In genomic region chr6:89745728-89746127, GRCh38 we compare ENCODE assay signal across 1 cellular context.
TF ChIP-seq lines count a peak whose summit lies in the region.

No MANE protein-coding gene starts in this region.

TF ChIP-seq in WTC11, 78 proteins besides CTCF, POLR2A, EP300 and RAD21 (continued from another document):
- TF ChIP-seq, protein P1, sequence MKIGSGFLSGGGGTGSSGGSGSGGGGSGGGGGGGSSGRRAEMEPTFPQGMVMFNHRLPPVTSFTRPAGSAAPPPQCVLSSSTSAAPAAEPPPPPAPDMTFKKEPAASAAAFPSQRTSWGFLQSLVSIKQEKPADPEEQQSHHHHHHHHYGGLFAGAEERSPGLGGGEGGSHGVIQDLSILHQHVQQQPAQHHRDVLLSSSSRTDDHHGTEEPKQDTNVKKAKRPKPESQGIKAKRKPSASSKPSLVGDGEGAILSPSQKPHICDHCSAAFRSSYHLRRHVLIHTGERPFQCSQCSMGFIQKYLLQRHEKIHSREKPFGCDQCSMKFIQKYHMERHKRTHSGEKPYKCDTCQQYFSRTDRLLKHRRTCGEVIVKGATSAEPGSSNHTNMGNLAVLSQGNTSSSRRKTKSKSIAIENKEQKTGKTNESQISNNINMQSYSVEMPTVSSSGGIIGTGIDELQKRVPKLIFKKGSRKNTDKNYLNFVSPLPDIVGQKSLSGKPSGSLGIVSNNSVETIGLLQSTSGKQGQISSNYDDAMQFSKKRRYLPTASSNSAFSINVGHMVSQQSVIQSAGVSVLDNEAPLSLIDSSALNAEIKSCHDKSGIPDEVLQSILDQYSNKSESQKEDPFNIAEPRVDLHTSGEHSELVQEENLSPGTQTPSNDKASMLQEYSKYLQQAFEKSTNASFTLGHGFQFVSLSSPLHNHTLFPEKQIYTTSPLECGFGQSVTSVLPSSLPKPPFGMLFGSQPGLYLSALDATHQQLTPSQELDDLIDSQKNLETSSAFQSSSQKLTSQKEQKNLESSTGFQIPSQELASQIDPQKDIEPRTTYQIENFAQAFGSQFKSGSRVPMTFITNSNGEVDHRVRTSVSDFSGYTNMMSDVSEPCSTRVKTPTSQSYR (CRISPR knock-in tag; IDR thresholded peaks at IDR 0.05), result no peak
- TF ChIP-seq MLX (CRISPR knock-in tag; IDR thresholded peaks at IDR 0.05) (no peak), FOXJ3 (CRISPR knock-in tag; IDR thresholded peaks at IDR 0.05; ENCODE audit: borderline replicate concordance) (no peak), ZNF532 (CRISPR knock-in tag; IDR thresholded peaks at IDR 0.05; ENCODE audit: borderline replicate concordance) (no peak), GRHL2 (CRISPR knock-in tag; IDR thresholded peaks at IDR 0.05; ENCODE audit: insufficient replicate concordance, severe bottlenecking) (no peak), HMGA2 (CRISPR knock-in tag; IDR thresholded peaks at IDR 0.05) (no peak), ZNF396 (CRISPR knock-in tag; IDR thresholded peaks at IDR 0.05; ENCODE audit: borderline replicate concordance) (no peak), NR3C1 (CRISPR knock-in tag; conservative IDR thresholded peaks at IDR 0.05; ENCODE audit: low read depth) (no peak), TEAD1 (CRISPR knock-in tag; IDR thresholded peaks at IDR 0.05) (no peak), SOX15 (CRISPR knock-in tag; IDR thresholded peaks at IDR 0.05) (no peak), JUN (CRISPR knock-in tag; IDR thresholded peaks at IDR 0.05) (no peak)
- TF ChIP-seq, protein P2, sequence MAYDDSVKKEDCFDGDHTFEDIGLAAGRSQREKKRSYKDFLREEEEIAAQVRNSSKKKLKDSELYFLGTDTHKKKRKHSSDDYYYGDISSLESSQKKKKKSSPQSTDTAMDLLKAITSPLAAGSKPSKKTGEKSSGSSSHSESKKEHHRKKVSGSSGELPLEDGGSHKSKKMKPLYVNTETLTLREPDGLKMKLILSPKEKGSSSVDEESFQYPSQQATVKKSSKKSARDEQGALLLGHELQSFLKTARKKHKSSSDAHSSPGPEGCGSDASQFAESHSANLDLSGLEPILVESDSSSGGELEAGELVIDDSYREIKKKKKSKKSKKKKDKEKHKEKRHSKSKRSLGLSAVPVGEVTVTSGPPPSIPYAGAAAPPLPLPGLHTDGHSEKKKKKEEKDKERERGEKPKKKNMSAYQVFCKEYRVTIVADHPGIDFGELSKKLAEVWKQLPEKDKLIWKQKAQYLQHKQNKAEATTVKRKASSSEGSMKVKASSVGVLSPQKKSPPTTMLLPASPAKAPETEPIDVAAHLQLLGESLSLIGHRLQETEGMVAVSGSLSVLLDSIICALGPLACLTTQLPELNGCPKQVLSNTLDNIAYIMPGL (CRISPR knock-in tag; IDR thresholded peaks at IDR 0.05), result no peak
- TF ChIP-seq, protein P3, sequence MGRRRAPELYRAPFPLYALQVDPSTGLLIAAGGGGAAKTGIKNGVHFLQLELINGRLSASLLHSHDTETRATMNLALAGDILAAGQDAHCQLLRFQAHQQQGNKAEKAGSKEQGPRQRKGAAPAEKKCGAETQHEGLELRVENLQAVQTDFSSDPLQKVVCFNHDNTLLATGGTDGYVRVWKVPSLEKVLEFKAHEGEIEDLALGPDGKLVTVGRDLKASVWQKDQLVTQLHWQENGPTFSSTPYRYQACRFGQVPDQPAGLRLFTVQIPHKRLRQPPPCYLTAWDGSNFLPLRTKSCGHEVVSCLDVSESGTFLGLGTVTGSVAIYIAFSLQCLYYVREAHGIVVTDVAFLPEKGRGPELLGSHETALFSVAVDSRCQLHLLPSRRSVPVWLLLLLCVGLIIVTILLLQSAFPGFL (CRISPR knock-in tag; IDR thresholded peaks at IDR 0.05; ENCODE audit: borderline replicate concordance), result no peak
